Comparison of ENCODE assay signal across 25 cellular contexts in genomic region chr9:119483153-119483552, GRCh38.
"Had no signal": no experiment of that assay in that cellular context is flagged by ENCODE, and none has a peak within 500 bp of the region (broad histone marks: within the 10 kb centered on the region; RNA-seq: fewer than 3 reads in every experiment).

No MANE protein-coding gene starts in this region.

- H3K9me3 Mint-ChIP-seq: nephron; neural progenitor cell; stimulated activated naive B cell treated with anti-CD40 and anti-IgM and Interleukin-4, amounts not matched to agents 10 μg/mL and 1 μg/mL and 100 μg/mL, for 72 hours had no signal

- DNase-seq: hypothalamus; immature natural killer cell; kidney; left colon; left ventricle myocardium inferior; mesenchymal stem cell; naive thymus-derived CD8-positive, alpha-beta T cell; occipital lobe; ovary; stimulated activated CD4-positive, alpha-beta T cell treated with anti-CD3 and anti-CD28 coated beads, Interleukin-12 subunit alpha, Interleukin-12 subunit beta, amount 100 ng/mL, for 4 hours; stimulated activated CD4-positive, alpha-beta T cell treated with anti-CD3 and anti-CD28 coated beads, Interleukin-15, amount 100 ng/mL, for 24 hours; stimulated activated CD4-positive, alpha-beta T cell treated with anti-CD3 and anti-CD28 coated beads, Interleukin-2, amount 100 ng/mL, for 24 hours; stimulated activated CD4-positive, alpha-beta T cell treated with anti-CD3 and anti-CD28 coated beads, Interleukin-4, amount 100 ng/mL, for 1 hour; stimulated activated naive B cell treated with anti-CD40 and anti-IgM and Interleukin-4, amounts not matched to agents 10 μg/mL and 1 μg/mL and 100 μg/mL, for 72 hours; stimulated activated naive CD8-positive, alpha-beta T cell treated with anti-CD3 and anti-CD28 coated beads, Interleukin-15, Interleukin-2, amounts not matched to agents 100 U/mL and 50 U/mL, for 24 hours; stomach; testis; thyroid gland; uterus had no signal

- H2AFZ ChIP-seq: neural progenitor cell had no signal

- H3K27me3 ChIP-seq: neural progenitor cell, neutrophil, ovary, right atrium auricular region, stomach, testis, thyroid gland, uterus had no signal

- H3K27me3 Mint-ChIP-seq: naive thymus-derived CD8-positive, alpha-beta T cell; progenitor cell of endocrine pancreas; stimulated activated naive B cell treated with anti-CD40 and anti-IgM and Interleukin-4, amounts not matched to agents 10 μg/mL and 1 μg/mL and 100 μg/mL, for 72 hours had no signal

- H3K4me1 ChIP-seq: left ventricle myocardium inferior, neural progenitor cell, right atrium auricular region, stomach, testis, thyroid gland, uterus had no signal

- H3K36me3 ChIP-seq: left ventricle myocardium inferior, neural progenitor cell, neutrophil, ovary, right atrium auricular region, stomach, thyroid gland, uterus had no signal

- H3K4me1 Mint-ChIP-seq: immature natural killer cell; naive thymus-derived CD8-positive, alpha-beta T cell; nephron; stimulated activated naive B cell treated with anti-CD40 and anti-IgM and Interleukin-4, amounts not matched to agents 10 μg/mL and 1 μg/mL and 100 μg/mL, for 72 hours had no signal

- H3K4me3 Mint-ChIP-seq: immature natural killer cell; naive thymus-derived CD8-positive, alpha-beta T cell; nephron; neural progenitor cell; stimulated activated naive B cell treated with anti-CD40 and anti-IgM and Interleukin-4, amounts not matched to agents 10 μg/mL and 1 μg/mL and 100 μg/mL, for 72 hours had no signal

- H3K36me3 Mint-ChIP-seq: immature natural killer cell; naive thymus-derived CD8-positive, alpha-beta T cell; neural progenitor cell; stimulated activated naive B cell treated with anti-CD40 and anti-IgM and Interleukin-4, amounts not matched to agents 10 μg/mL and 1 μg/mL and 100 μg/mL, for 72 hours had no signal

- H3K9me3 ChIP-seq: left ventricle myocardium inferior, neutrophil, ovary, right atrium auricular region, stomach, testis, thyroid gland, uterus had no signal

- H3K4me3 ChIP-seq: left ventricle myocardium inferior, neural progenitor cell, ovary, right atrium auricular region, skin epidermis, stomach, testis, thyroid gland, uterus had no signal

- H3K4me2 ChIP-seq: neural progenitor cell had no signal

- H3K27ac ChIP-seq: left ventricle myocardium inferior, neural progenitor cell, neutrophil, ovary, right atrium auricular region, skin epidermis, stomach, testis, thyroid gland, uterus had no signal

- H3K27ac Mint-ChIP-seq: immature natural killer cell; naive thymus-derived CD8-positive, alpha-beta T cell; nephron; progenitor cell of endocrine pancreas; stimulated activated naive B cell treated with anti-CD40 and anti-IgM and Interleukin-4, amounts not matched to agents 10 μg/mL and 1 μg/mL and 100 μg/mL, for 72 hours had no signal

- H3K9ac ChIP-seq: neural progenitor cell had no signal
